Comparison of ENCODE assay signal across 25 cellular contexts in genomic region chr16:79717324-79717848, GRCh38.
DNase-seq lines count a peak whose midpoint lies in the region; ATAC-seq, FAIRE-seq and TF ChIP-seq lines count a peak whose summit lies in the region.
"Had no signal": no experiment of that assay in that cellular context is flagged by ENCODE, and none has a peak within 500 bp of the region (broad histone marks: within the 10 kb centered on the region; RNA-seq: fewer than 3 reads in every experiment).

No MANE protein-coding gene starts in this region.

- no peaks in the 10 kb centered on the region for H3K9me3 ChIP-seq in prostate gland
- no peaks in the 10 kb centered on the region for H3K9me3 ChIP-seq in A673 (ENCODE audit: low read depth, low read length, poor library complexity, severe bottlenecking)
- no peaks in the 10 kb centered on the region for H3K9me3 ChIP-seq in pancreas
- H3K9me3 ChIP-seq: BLaER1 treated with 17β-estradiol and CSF1 and Interleukin-3, amounts not matched to agents 10 nM and 100 nM; body of pancreas; esophagus muscularis mucosa; sigmoid colon had no signal

- H3K36me3 ChIP-seq in prostate gland (no peaks in the 10 kb centered on the region), A673 (ENCODE audit: insufficient read depth, low read length, poor library complexity, severe bottlenecking) (no peaks in the 10 kb centered on the region), pancreas (no peaks in the 10 kb centered on the region)
- H3K36me3 ChIP-seq: BLaER1 treated with 17β-estradiol and CSF1 and Interleukin-3, amounts not matched to agents 10 nM and 100 nM; esophagus muscularis mucosa; sigmoid colon had no signal

- FAIRE-seq in pancreas (lab: Jason Lieb, UNC): no peak
- FAIRE-seq: colon, G401.6, GM18507, H54, kidney, TTC549 had no signal

- POLR2A ChIA-PET in A673 (lab: Charles Lee; ENCODE audit: low non-redundant PET): no interaction called here

- peaks cover 16% of the 10 kb centered on the region for H3K4me1 ChIP-seq in prostate gland (replicated peaks)
- H3K4me1 ChIP-seq in A673 (ENCODE audit: insufficient read depth, low read length, poor library complexity, severe bottlenecking): no peaks in the 10 kb centered on the region
- H3K4me1 ChIP-seq in pancreas: peaks cover 0 to 23% (median 20%) of the 10 kb centered on the region in 3 donors

- H3K9me3 Mint-ChIP-seq in Calu3 (ENCODE audit: low read depth, unreplicated experiment): no peaks in the 10 kb centered on the region

- no peak overlapping the region for H3K27ac Mint-ChIP-seq in Calu3 (ENCODE audit: unreplicated experiment)
- H3K27ac Mint-ChIP-seq: activated naive CD8-positive, alpha-beta T cell; activated T-cell treated with anti-CD3 and anti-CD28 coated beads, Interleukin-2, amount 50 U/mL, for 72 hours; naive B cell had no signal

- DNase-seq in ELF-1 (ENCODE audit: low read depth, low spot score): peak; percentile 47
- DNase-seq in left kidney (ENCODE audit: low read depth, low spot score): peak; percentile 50
- DNase-seq in prostate gland (ENCODE audit: low spot score): no peak
- no peak for DNase-seq in A673 (ENCODE audit: low spot score)
- no peak for DNase-seq in activated CD8-positive, alpha-beta memory T cell treated with anti-CD3 and anti-CD28 coated beads, Interleukin-2, amount 50 U/mL, for 4 hours
- DNase-seq in Calu3: no peak
- DNase-seq in pancreas: no peak
- DNase-seq: activated CD4-positive, CD25-positive, alpha-beta regulatory T cell treated with anti-CD3 and anti-CD28 coated beads, Interleukin-2, amount 50 U/mL, for 72 hours; activated T-cell treated with anti-CD3 and anti-CD28 coated beads, Interleukin-2, amount 50 U/mL, for 72 hours; body of pancreas; kidney; naive B cell; NCI-H1694; NCI-H69; posterior cingulate gyrus; sigmoid colon had no signal

- H3K4me3 Mint-ChIP-seq in Calu3 (ENCODE audit: low read depth, unreplicated experiment): no peak overlapping the region
- H3K4me3 Mint-ChIP-seq: activated naive CD8-positive, alpha-beta T cell; naive B cell had no signal

- H3K27ac ChIP-seq in prostate gland: peak overlapping the region; percentile 47 to 52
- no peak overlapping the region for H3K27ac ChIP-seq in A673 (ENCODE audit: low read depth, low read length, poor library complexity, severe bottlenecking)
- no peak overlapping the region for H3K27ac ChIP-seq in pancreas
- H3K27ac ChIP-seq: BLaER1 treated with 17β-estradiol and CSF1 and Interleukin-3, amounts not matched to agents 10 nM and 100 nM; esophagus muscularis mucosa; sigmoid colon had no signal

- ATAC-seq in SK-N-SH treated with all-trans-retinoic acid at 6 μM for 48 hours (no peak), pancreas (no peak)
- ATAC-seq: body of pancreas had no signal

- TF ChIP-seq CTCF in prostate gland (IDR thresholded peaks at IDR 0.05) (no peak), A673 (conservative IDR thresholded peaks at IDR 0.05; ENCODE audit: low read depth, low read length) (no peak), Calu3 (IDR thresholded peaks at IDR 0.05; ENCODE audit: unreplicated experiment) (no peak), pancreas (IDR thresholded peaks at IDR 0.05) (no peak)

- 15% methylated on average over 5 of the region's 5 CpGs for WGBS in prostate gland
- 80 to 82% methylated on average over 5 of the region's 5 CpGs for WGBS in pancreas, 2 donors

- H3K36me3 Mint-ChIP-seq in Calu3 (ENCODE audit: insufficient read depth, unreplicated experiment): no peaks in the 10 kb centered on the region
- H3K36me3 Mint-ChIP-seq: activated naive CD8-positive, alpha-beta T cell; naive B cell had no signal

- H3K27me3 ChIP-seq in prostate gland (replicated peaks; ENCODE audit: insufficient read depth) (no peaks in the 10 kb centered on the region), A673 (replicated peaks; ENCODE audit: insufficient read depth, low read depth, low read length, poor library complexity) (no peaks in the 10 kb centered on the region), pancreas (no peaks in the 10 kb centered on the region)
- H3K27me3 ChIP-seq: BLaER1 treated with 17β-estradiol and CSF1 and Interleukin-3, amounts not matched to agents 10 nM and 100 nM; body of pancreas; esophagus muscularis mucosa; sigmoid colon had no signal

- H3K4me1 Mint-ChIP-seq in Calu3 (ENCODE audit: low read depth, unreplicated experiment): no peaks in the 10 kb centered on the region
- H3K4me1 Mint-ChIP-seq: naive B cell had no signal

- CTCF ChIA-PET in A673 (lab: Charles Lee) (no interaction called here), Calu3 (lab: Charles Lee) (interaction anchor here (0.7 kb wide), 2 partner anchors 244 to 783 kb away, joined by 3 to 6 read pairs; no protein-coding TSS in a partner anchor)

- H3K4me3 ChIP-seq in prostate gland (no peak overlapping the region), A673 (ENCODE audit: low read depth, low read length, poor library complexity, severe bottlenecking) (no peak overlapping the region), pancreas (no peak overlapping the region)
- H3K4me3 ChIP-seq: BLaER1 treated with 17β-estradiol and CSF1 and Interleukin-3, amounts not matched to agents 10 nM and 100 nM; body of pancreas; esophagus muscularis mucosa; sigmoid colon had no signal

- BruUV-seq in A673 (replicated peaks; lab: Mats Ljungman, UMichigan) (no TSS peak), Calu3 (replicated peaks; lab: Mats Ljungman, UMichigan) (no TSS peak)

- intact Hi-C loops in prostate gland (cut with DNase I) (loop anchor here (10.0 kb wide), 1 partner anchor 113 kb away; the partner anchor contains the start of gene MAF), A673 (cut with micrococcal nuclease; ENCODE audit: unreplicated experiment) (no loop called here), Calu3 (cut with micrococcal nuclease; ENCODE audit: unreplicated experiment) (no loop called here), pancreas (cut with DNase I) (no loop called here)

- TF ChIP-seq POLR2A in prostate gland (IDR thresholded peaks at IDR 0.05): no peak

- no peaks in the 10 kb centered on the region for H3K27me3 Mint-ChIP-seq in Calu3 (ENCODE audit: unreplicated experiment)
- H3K27me3 Mint-ChIP-seq: activated naive CD8-positive, alpha-beta T cell had no signal

TF ChIP-seq in SK-N-SH treated with all-trans-retinoic acid at 6 μM for 48 hours, 23 proteins besides CTCF, POLR2A, EP300 and RAD21:
- TF ChIP-seq SNAI2 (CRISPR knock-in tag; IDR thresholded peaks at IDR 0.05) (no peak), TCF4 (CRISPR knock-in tag; IDR thresholded peaks at IDR 0.05; ENCODE audit: borderline replicate concordance) (peak; percentile 40; the same call in 1 of the 2 replicates)

Comparison
In these comparisons a context has a peak if more than half of its experiments do, and no peak if none do; other contexts are left out.
1. DNase-seq: peak in ELF-1 (single experiment) and left kidney (single experiment); none in prostate gland (single experiment), A673 (single experiment), activated CD8-positive, alpha-beta memory T cell treated with anti-CD3 and anti-CD28 coated beads, Interleukin-2, amount 50 U/mL, for 4 hours (single experiment), Calu3 (single experiment) and pancreas (0 of 6).
2. H3K27ac ChIP-seq: peak in prostate gland (2 of 2); none in A673 (single experiment) and pancreas (0 of 4).